ENCODE assay signal across 28 cellular contexts in genomic region chr20:24589845-24590192, GRCh38.
"Had no signal": no experiment of that assay in that cellular context is flagged by ENCODE, and none has a peak within 500 bp of the region (broad histone marks: within the 10 kb centered on the region; RNA-seq: fewer than 3 reads in every experiment).

No MANE protein-coding gene starts in this region.

- H3K4me3 ChIP-seq: body of pancreas, breast epithelium, PC-9, SK-N-MC had no signal

- H3K4me1 ChIP-seq: body of pancreas, breast epithelium had no signal

- H3K36me3 ChIP-seq: breast epithelium had no signal

- H3K9me3 ChIP-seq: body of pancreas, breast epithelium had no signal

- H3K36me3 Mint-ChIP-seq: activated naive CD4-positive, alpha-beta T cell treated with anti-CD3 and anti-CD28 coated beads, Interleukin-2, amount 50 U/mL, for 24 hours; activated naive CD8-positive, alpha-beta T cell treated with anti-CD3 and anti-CD28 coated beads, Interleukin-2, amount 10 ng/mL, durations not matched to agents 7 days and 5 days had no signal

- H3K27ac Mint-ChIP-seq: activated CD8-positive, alpha-beta T cell treated with anti-CD3 and anti-CD28 coated beads for 36 hours; activated naive CD4-positive, alpha-beta T cell treated with anti-CD3 and anti-CD28 coated beads, Interleukin-2, amount 50 U/mL, for 24 hours; activated naive CD8-positive, alpha-beta T cell treated with anti-CD3 and anti-CD28 coated beads, Interleukin-2, amount 10 ng/mL, durations not matched to agents 7 days and 5 days; activated T-cell treated with anti-CD3 and anti-CD28 coated beads, Interleukin-2, amount 50 U/mL, for 72 hours; activated T-helper 17 cell treated with anti-CD3 and anti-CD28 coated beads, Interleukin-2, amount 50 U/mL, for 72 hours had no signal

- H3K27ac ChIP-seq: body of pancreas, breast epithelium, PC-9, SK-N-MC, WERI-Rb-1 had no signal

- ATAC-seq: activated CD8-positive, alpha-beta T cell treated with anti-CD3 and anti-CD28 coated beads for 36 hours; activated T-cell treated with anti-CD3 and anti-CD28 coated beads, Interleukin-2, amount 50 U/mL, for 72 hours; activated T-helper 17 cell treated with anti-CD3 and anti-CD28 coated beads, Interleukin-2, amount 50 U/mL, for 72 hours; body of pancreas had no signal

- H3K4me1 Mint-ChIP-seq: activated naive CD4-positive, alpha-beta T cell treated with anti-CD3 and anti-CD28 coated beads, Interleukin-2, amount 50 U/mL, for 24 hours; activated naive CD8-positive, alpha-beta T cell treated with anti-CD3 and anti-CD28 coated beads, Interleukin-2, amount 10 ng/mL, durations not matched to agents 7 days and 5 days; activated T-helper 17 cell treated with anti-CD3 and anti-CD28 coated beads, Interleukin-2, amount 50 U/mL, for 72 hours had no signal

- H3K4me3 Mint-ChIP-seq: activated CD8-positive, alpha-beta T cell treated with anti-CD3 and anti-CD28 coated beads for 36 hours; activated naive CD4-positive, alpha-beta T cell treated with anti-CD3 and anti-CD28 coated beads, Interleukin-2, amount 50 U/mL, for 24 hours; activated naive CD8-positive, alpha-beta T cell treated with anti-CD3 and anti-CD28 coated beads, Interleukin-2, amount 10 ng/mL, durations not matched to agents 7 days and 5 days; activated T-cell treated with anti-CD3 and anti-CD28 coated beads, Interleukin-2, amount 50 U/mL, for 72 hours; activated T-helper 17 cell treated with anti-CD3 and anti-CD28 coated beads, Interleukin-2, amount 50 U/mL, for 72 hours had no signal

- H2AFZ ChIP-seq: PC-9 had no signal

- H3K27me3 ChIP-seq: body of pancreas, breast epithelium had no signal

- H3K4me2 ChIP-seq: PC-9 had no signal

- H3K9me3 Mint-ChIP-seq: activated CD8-positive, alpha-beta T cell treated with anti-CD3 and anti-CD28 coated beads for 36 hours; activated naive CD4-positive, alpha-beta T cell treated with anti-CD3 and anti-CD28 coated beads, Interleukin-2, amount 50 U/mL, for 24 hours; activated T-cell treated with anti-CD3 and anti-CD28 coated beads, Interleukin-2, amount 50 U/mL, for 72 hours; activated T-helper 17 cell treated with anti-CD3 and anti-CD28 coated beads, Interleukin-2, amount 50 U/mL, for 72 hours had no signal

- DNase-seq: activated CD4-positive, alpha-beta T cell treated with anti-CD3 and anti-CD28 coated beads for 1 hour; activated CD4-positive, alpha-beta T cell treated with anti-CD3 and anti-CD28 coated beads for 48 hours; activated CD4-positive, CD25-positive, alpha-beta regulatory T cell; activated CD8-positive, alpha-beta T cell treated with anti-CD3 and anti-CD28 coated beads for 36 hours; activated effector memory CD4-positive, alpha-beta T cell treated with anti-CD3 and anti-CD28 coated beads, Interleukin-2, amount 50 U/mL, for 16 hours; activated naive CD4-positive, alpha-beta T cell treated with Interleukin-2 at 50 U/mL for 16 hours; activated naive CD8-positive, alpha-beta T cell treated with anti-CD3 and anti-CD28 coated beads, Interleukin-2, amount 10 ng/mL, durations not matched to agents 7 days and 5 days; activated T-cell treated with anti-CD3 and anti-CD28 coated beads, Interleukin-2, amount 50 U/mL, for 1 hour; activated T-cell treated with anti-CD3 and anti-CD28 coated beads, Interleukin-2, amount 50 U/mL, for 72 hours; amygdala; body of pancreas; Karpas-422; NCI-H1105; NCI-H1417 treated with DMSO at 0.1 percent for 48 hours; NCI-H187 treated with DMSO at 0.1 percent for 48 hours; NCI-H2081; NCI-H2171 treated with DMSO at 0.1 percent for 48 hours; NCI-H2227 treated with DMSO at 0.1 percent for 48 hours; NCI-H446 treated with DMSO at 0.1 percent for 48 hours; NCI-H69; PC-9; Right ventricle myocardium superior; T1000; WERI-Rb-1 had no signal

- H3K27me3 Mint-ChIP-seq: activated naive CD4-positive, alpha-beta T cell treated with anti-CD3 and anti-CD28 coated beads, Interleukin-2, amount 50 U/mL, for 24 hours had no signal
